1 cellular context compared by ENCODE assay signal in the genomic region with DNA sequence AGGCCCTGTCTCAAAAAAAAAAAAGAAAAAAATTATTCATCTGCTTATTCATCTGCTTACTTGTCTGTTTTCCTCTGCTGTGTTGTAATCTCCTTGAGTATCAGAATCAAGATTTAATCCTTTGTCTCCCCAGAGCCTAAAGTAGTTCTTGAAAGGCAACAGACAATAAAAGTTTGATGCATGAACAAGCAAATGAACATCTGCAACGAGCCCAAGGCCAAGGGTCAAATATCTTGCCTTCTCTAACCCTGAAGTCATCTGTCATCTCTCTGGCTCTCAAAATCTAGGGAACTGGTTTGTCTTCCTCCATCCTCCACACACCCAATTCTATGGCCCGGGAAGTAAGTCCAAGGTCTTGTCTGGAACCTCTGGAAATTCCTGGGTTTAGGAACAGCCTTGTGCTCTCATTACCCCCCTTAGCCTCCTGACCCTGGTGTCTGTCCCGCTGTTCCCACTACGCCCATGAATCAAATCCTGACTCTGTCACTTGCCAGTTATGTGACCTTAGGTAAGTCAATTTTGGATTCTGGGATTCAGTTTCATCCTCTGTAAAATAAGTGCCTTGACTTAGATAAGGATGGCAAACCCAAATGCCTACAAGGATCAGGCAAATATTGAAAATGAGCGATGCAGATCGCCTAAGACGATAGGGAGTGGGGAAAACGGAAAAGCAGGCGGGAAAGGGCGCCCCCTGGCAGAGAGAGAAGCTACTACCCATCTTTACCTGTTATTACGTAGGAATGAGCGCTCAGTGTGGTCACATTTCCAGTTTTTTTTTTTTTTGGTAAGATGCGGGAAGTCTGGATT.
A peak's percentile ranks its signal among the peaks of the same experiment; 100 is the strongest.
TF ChIP-seq lines count a peak whose summit lies in the region.

No MANE protein-coding gene starts in this region.

TF ChIP-seq in HepG2, 621 proteins besides CTCF, POLR2A, EP300 and RAD21 (continued from another document):
- TF ChIP-seq, protein P1, sequence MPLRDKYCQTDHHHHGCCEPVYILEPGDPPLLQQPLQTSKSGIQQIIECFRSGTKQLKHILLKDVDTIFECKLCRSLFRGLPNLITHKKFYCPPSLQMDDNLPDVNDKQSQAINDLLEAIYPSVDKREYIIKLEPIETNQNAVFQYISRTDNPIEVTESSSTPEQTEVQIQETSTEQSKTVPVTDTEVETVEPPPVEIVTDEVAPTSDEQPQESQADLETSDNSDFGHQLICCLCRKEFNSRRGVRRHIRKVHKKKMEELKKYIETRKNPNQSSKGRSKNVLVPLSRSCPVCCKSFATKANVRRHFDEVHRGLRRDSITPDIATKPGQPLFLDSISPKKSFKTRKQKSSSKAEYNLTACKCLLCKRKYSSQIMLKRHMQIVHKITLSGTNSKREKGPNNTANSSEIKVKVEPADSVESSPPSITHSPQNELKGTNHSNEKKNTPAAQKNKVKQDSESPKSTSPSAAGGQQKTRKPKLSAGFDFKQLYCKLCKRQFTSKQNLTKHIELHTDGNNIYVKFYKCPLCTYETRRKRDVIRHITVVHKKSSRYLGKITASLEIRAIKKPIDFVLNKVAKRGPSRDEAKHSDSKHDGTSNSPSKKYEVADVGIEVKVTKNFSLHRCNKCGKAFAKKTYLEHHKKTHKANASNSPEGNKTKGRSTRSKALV (CRISPR knock-in tag; IDR thresholded peaks at IDR 0.05), result no peak
- TF ChIP-seq ZNF850 (CRISPR knock-in tag; conservative IDR thresholded peaks at IDR 0.05), result no peak
- TF ChIP-seq, protein P2, sequence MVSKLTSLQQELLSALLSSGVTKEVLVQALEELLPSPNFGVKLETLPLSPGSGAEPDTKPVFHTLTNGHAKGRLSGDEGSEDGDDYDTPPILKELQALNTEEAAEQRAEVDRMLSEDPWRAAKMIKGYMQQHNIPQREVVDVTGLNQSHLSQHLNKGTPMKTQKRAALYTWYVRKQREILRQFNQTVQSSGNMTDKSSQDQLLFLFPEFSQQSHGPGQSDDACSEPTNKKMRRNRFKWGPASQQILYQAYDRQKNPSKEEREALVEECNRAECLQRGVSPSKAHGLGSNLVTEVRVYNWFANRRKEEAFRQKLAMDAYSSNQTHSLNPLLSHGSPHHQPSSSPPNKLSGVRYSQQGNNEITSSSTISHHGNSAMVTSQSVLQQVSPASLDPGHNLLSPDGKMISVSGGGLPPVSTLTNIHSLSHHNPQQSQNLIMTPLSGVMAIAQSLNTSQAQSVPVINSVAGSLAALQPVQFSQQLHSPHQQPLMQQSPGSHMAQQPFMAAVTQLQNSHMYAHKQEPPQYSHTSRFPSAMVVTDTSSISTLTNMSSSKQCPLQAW (CRISPR knock-in tag; IDR thresholded peaks at IDR 0.05), result 0 out of 2 replicates have a peak, but pooled peaks have one; percentile 16
- no peak for TF ChIP-seq KDM2A (CRISPR knock-in tag; IDR thresholded peaks at IDR 0.05; ENCODE audit: borderline replicate concordance, low read depth)
- TF ChIP-seq SMC3 (IDR thresholded peaks at IDR 0.05; ENCODE audit: low read length), result peak; percentile 81
